9 cellular contexts compared by ENCODE assay signal in the genomic region with DNA sequence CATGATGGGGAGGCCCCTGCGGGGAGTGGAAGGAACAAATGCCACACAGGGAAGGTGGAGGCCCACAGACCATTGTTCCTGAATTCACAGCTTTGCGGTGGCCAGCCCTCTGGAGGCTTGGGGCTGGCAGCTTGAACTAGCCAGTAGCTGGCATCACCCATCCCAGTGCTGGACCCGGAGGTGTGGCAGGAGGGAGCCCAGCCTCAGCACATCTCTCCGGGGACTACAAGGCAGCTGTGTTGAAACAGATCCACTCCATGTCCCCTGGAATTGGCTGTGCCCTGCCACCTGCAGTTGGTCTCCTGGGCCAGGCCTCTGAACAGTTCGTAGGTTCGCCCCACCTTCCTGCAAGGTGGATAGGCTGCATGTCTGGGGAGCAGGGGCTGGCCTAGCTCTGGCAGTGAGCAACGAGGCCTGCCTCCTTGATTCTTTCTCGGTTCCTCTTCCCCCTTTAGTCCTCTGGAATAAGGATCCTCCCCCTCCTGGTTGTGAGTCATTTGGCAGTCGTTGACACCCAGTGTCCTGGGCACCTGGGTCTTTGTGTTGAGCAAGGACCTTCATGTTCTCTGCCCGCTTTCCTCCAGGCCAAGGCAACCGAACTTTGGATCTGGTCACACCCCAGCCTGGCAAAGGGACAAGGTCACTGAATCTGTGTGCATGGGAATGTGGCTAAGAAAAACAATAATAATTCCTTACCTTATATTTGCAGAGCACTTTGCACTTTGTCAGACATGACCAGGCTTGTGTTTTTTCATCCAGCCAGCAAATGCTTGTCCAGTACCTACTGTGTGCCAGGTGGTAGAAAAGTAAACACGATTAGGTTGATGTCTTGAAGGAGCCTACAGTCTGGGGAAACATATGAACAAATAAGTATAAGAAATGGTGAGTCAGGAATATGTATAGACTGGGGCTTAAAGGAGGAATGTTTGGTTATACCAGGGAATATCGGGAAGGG. TPM values are rescaled to one million over a fixed set of nuclear protein-coding genes. Genes with fewer than 3 reads are reported as not detected.
DNase-seq lines count a peak whose midpoint lies in the region; ATAC-seq and TF ChIP-seq lines count a peak whose summit lies in the region.
"Had no signal": no experiment of that assay in that cellular context is flagged by ENCODE, and none has a peak within 500 bp of the region (broad histone marks: within the 10 kb centered on the region; RNA-seq: fewer than 3 reads in every experiment).

No MANE protein-coding gene starts in this region.

- H3K36me3 ChIP-seq in esophagus squamous epithelium, result peaks cover 0 to 26% (median 8%) of the 10 kb centered on the region in 3 donors

- 27 to 32% methylated on average over 7 to 10 of the region's 13 CpGs for WGBS in esophagus squamous epithelium, 2 donors

- TF ChIP-seq POLR2A in esophagus squamous epithelium (IDR thresholded peaks at IDR 0.05), result peak in 1 of 4 donors; percentile 46

- DNase-seq in GF-D8 (lab: John Stamatoyannopoulos, UW), result peak; percentile 38
- peak; percentile 31 for DNase-seq in OCI-M1 (lab: John Stamatoyannopoulos, UW)
- DNase-seq in esophagus squamous epithelium (lab: John Stamatoyannopoulos, UW), result no peak
- DNase-seq in renal cortical epithelial cell (ENCODE audit: low read depth), result peak; percentile 91
- no peak for DNase-seq in NCI-H1436 (lab: John Stamatoyannopoulos, UW)
- no peak for DNase-seq in NCI-H510A (lab: John Stamatoyannopoulos, UW)
- DNase-seq in NCI-H2029 treated with DMSO at 0.1 percent for 48 hours (lab: John Stamatoyannopoulos, UW), result no peak
- DNase-seq: activated CD4-positive, alpha-beta T cell treated with anti-CD3 and anti-CD28 coated beads for 1 hour had no signal

- no peak for TF ChIP-seq CTCF in esophagus squamous epithelium (IDR thresholded peaks at IDR 0.05)

- peaks cover 46 to 71% (median 54%) of the 10 kb centered on the region in 3 donors for H3K4me1 ChIP-seq in esophagus squamous epithelium

- H3K9me3 ChIP-seq in esophagus squamous epithelium, result no peaks in the 10 kb centered on the region

- H3K27ac ChIP-seq in esophagus squamous epithelium, result peak overlapping the region; percentile 85 to 96 (median 88)

- no peaks in the 10 kb centered on the region for H3K27me3 ChIP-seq in esophagus squamous epithelium

- no peak overlapping the region for H3K4me3 ChIP-seq in esophagus squamous epithelium

- intact Hi-C loops in esophagus squamous epithelium (cut with DNase I), result no loop called here

- no peak for ATAC-seq in GM19452 (IDR thresholded peaks at IDR 0.05; ENCODE audit: unreplicated experiment)

RNA-seq across cellular contexts. Expression of a gene that starts 29.6 kb away (rescaled TPM):
- total RNA-seq in esophagus squamous epithelium, result 10 to 100 TPM; 13.7 to 31.3 (median 28.2) TPM
- 19.8 and 30.7 TPM in 2 replicates for total RNA-seq in renal cortical epithelial cell

RNA-seq across cellular contexts. Expression of a gene that starts 55.0 kb away (rescaled TPM):
- total RNA-seq in esophagus squamous epithelium, result 10 to 100 TPM; 49.7 to 62.8 (median 56.7) TPM
- total RNA-seq in renal cortical epithelial cell, result 90.1 and 103 TPM in 2 replicates

Comparison
In these comparisons a context has a peak if more than half of its experiments do, and no peak if none do; other contexts are left out.
1. DNase-seq: peak in GF-D8 (single experiment), OCI-M1 (single experiment) and renal cortical epithelial cell (single experiment); none in esophagus squamous epithelium (single experiment), NCI-H1436 (single experiment), NCI-H510A (single experiment) and NCI-H2029 treated with DMSO at 0.1 percent for 48 hours (single experiment).